15 cellular contexts compared by ENCODE assay signal in genomic region chr2:144328933-144329332, GRCh38.
"Had no signal": no experiment of that assay in that cellular context is flagged by ENCODE, and none has a peak within 500 bp of the region (broad histone marks: within the 10 kb centered on the region; RNA-seq: fewer than 3 reads in every experiment).

No MANE protein-coding gene starts in this region.

- H3K27me3 ChIP-seq: gastroesophageal sphincter, hepatocyte, pancreas, uterus had no signal

- ATAC-seq: gastroesophageal sphincter, left ventricle myocardium superior, pancreas, SK-N-SH treated with all-trans-retinoic acid at 6 μM for 48 hours had no signal

- H3K36me3 ChIP-seq: gastroesophageal sphincter, pancreas, uterus had no signal

- H3K4me1 ChIP-seq: uterus had no signal

- H3K9me3 ChIP-seq: gastroesophageal sphincter, pancreas, uterus had no signal

- H3K4me3 ChIP-seq: gastroesophageal sphincter, hepatocyte, pancreas, uterus had no signal

- H3K4me3 Mint-ChIP-seq: dendritic cell treated with granulocyte-macrophage colony-stimulating factor and Interleukin-4, amounts not matched to agents 40 ng/mL and 50 ng/mL, for 4 days had no signal

- H3K27me3 Mint-ChIP-seq: brain had no signal

- H3K9me3 Mint-ChIP-seq: activated T-helper 1 cell treated with anti-CD3 and anti-CD28 coated beads, Interleukin-12 subunit alpha, Interleukin-12 subunit beta, Interleukin-2, Interleukin-4 antibody, amounts not matched to agents 30 ng/mL and 10 ng/mL and 1 ng/mL, durations not matched to agents 14 hours and 24 hours and 36 hours; dendritic cell treated with granulocyte-macrophage colony-stimulating factor and Interleukin-4, amounts not matched to agents 40 ng/mL and 50 ng/mL, for 4 days; T-helper 1 cell treated with Interleukin-12 subunit alpha and Interleukin-12 subunit beta and Interleukin-4 antibody, amounts not matched to agents 30 μg/mL and 1 μg/mL, for 36 hours had no signal

- H3K27ac Mint-ChIP-seq: brain; dendritic cell treated with granulocyte-macrophage colony-stimulating factor and Interleukin-4, amounts not matched to agents 40 ng/mL and 50 ng/mL, for 4 days; T-helper 1 cell treated with Interleukin-12 subunit alpha and Interleukin-12 subunit beta and Interleukin-4 antibody, amounts not matched to agents 30 μg/mL and 1 μg/mL, for 36 hours had no signal

- DNase-seq: activated naive CD4-positive, alpha-beta T cell treated with anti-CD3 and anti-CD28 coated beads, Interleukin-2, amount 50 U/mL, for 16 hours; amygdala; cerebellar nuclear complex; left ventricle myocardium superior; mesenchymal stem cell; pancreas; stimulated activated CD4-positive, alpha-beta T cell treated with anti-CD3 and anti-CD28 coated beads, Interleukin-2, amount 100 ng/mL, for 48 hours; uterus had no signal

- H3K27ac ChIP-seq: gastroesophageal sphincter, hepatocyte, pancreas, uterus had no signal
